In the genomic region with DNA sequence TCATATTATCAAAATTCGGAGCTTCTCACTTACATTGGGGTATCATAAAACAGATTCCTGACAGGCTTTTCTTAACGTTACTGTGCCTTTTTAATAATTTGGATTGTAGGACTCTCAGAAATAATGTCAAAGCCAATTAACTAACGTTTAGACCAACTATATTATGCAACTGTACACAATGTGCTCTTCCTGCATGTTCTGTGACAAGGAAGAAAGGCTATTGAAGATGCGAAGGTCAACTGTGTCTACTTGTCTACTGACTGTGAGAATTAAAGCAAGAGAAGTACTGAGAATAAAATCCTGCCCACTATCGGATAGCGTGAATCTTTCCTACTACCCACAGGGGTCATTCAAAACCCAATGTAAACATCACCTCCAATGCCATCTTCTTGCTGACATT, we compare ENCODE assay signal across 6 cellular contexts.
"Had no signal": no experiment of that assay in that cellular context is flagged by ENCODE, and none has a peak within 500 bp of the region (broad histone marks: within the 10 kb centered on the region; RNA-seq: fewer than 3 reads in every experiment).

No MANE protein-coding gene starts in this region.

- H3K27ac Mint-ChIP-seq: GM23338, H9, IgD-negative memory B cell had no signal

- H3K4me3 Mint-ChIP-seq: GM23338, H9, IgD-negative memory B cell had no signal

- H2AFZ ChIP-seq: GM23338 had no signal

- H3K4me2 ChIP-seq: GM23338 had no signal

- DNase-seq: H9, HCEC 1CT, KBM-7 had no signal

- H3K9me3 Mint-ChIP-seq: GM23338, H9, IgD-negative memory B cell had no signal

- H3K27me3 Mint-ChIP-seq: IgD-negative memory B cell had no signal

- H3K27ac ChIP-seq: HL-60 had no signal

- H3K4me3 ChIP-seq: GM23338 had no signal
